ENCODE assay signal across 1 cellular context in the genomic region with DNA sequence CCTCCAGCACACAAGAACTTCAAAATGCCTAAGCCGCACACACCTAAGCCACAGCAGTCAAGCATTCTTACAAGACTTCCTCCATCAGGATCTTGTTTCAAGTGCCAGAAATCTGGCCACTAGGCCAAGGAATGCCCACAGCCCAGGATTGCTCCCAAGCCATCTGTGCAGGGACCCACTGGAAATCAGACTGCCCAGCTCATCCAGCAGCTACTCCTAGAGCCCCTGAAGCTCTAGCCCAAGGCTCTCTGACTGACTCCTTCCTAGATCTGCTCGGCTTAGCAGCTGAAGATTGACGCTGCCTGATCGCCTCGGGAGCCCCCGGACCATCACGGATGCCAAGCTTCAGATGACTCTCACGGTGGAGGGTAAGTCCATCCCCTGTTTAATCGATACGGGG. TPM values are rescaled to one million over a fixed set of nuclear protein-coding genes. Genes with fewer than 3 reads are reported as not detected.
"Had no signal": no experiment of that assay in that cellular context is flagged by ENCODE, and none has a peak within 500 bp of the region (broad histone marks: within the 10 kb centered on the region; RNA-seq: fewer than 3 reads in every experiment).

No MANE protein-coding gene starts in this region.

RNA-seq across cellular contexts. Expression of gene TUBB2B, which starts 59.4 kb away (rescaled TPM):
- total RNA-seq: naive thymus-derived CD8-positive, alpha-beta T cell had no signal
